1 cellular context compared by ENCODE assay signal in genomic region chr10:3869036-3869435, GRCh38.
TF ChIP-seq lines count a peak whose summit lies in the region.

No MANE protein-coding gene starts in this region.

TF ChIP-seq in K562, 482 proteins besides CTCF, POLR2A, EP300 and RAD21 (continued from another document):
- TF ChIP-seq ZNF609 (CRISPR knock-in tag; IDR thresholded peaks at IDR 0.05; ENCODE audit: borderline replicate concordance), result no peak
